In genomic region chr4:185457136-185457535, GRCh38 we compare ENCODE assay signal across 23 cellular contexts. TPM values are rescaled to one million over a fixed set of nuclear protein-coding genes. Genes with fewer than 3 reads are reported as not detected.
A peak's percentile ranks its signal among the peaks of the same experiment; 100 is the strongest.
DNase-seq lines count a peak whose midpoint lies in the region; ATAC-seq, FAIRE-seq and TF ChIP-seq lines count a peak whose summit lies in the region.
"Had no signal": no experiment of that assay in that cellular context is flagged by ENCODE, and none has a peak within 500 bp of the region (broad histone marks: within the 10 kb centered on the region; RNA-seq: fewer than 3 reads in every experiment).

No MANE protein-coding gene starts in this region.

- H3K9me2 ChIP-seq in GM23338 (ENCODE audit: insufficient read depth), result no peaks in the 10 kb centered on the region

- no peaks in the 10 kb centered on the region for H4K20me1 ChIP-seq in GM23338 (replicated peaks; ENCODE audit: insufficient read depth)
- H4K20me1 ChIP-seq in HepG2 (ENCODE audit: insufficient read depth, low read length), result no peaks in the 10 kb centered on the region

- H3K27ac ChIP-seq in GM23338 (ENCODE audit: low read depth) (no peak overlapping the region), HepG2 (ENCODE audit: extremely low read length, insufficient read depth, low read length) (no peak overlapping the region)
- H3K27ac ChIP-seq: coronary artery, epithelial cell of prostate, spleen, suprapubic skin, vagina had no signal

- H3K27me3 ChIP-seq in GM23338 (ENCODE audit: insufficient read depth), result no peaks in the 10 kb centered on the region
- peaks cover 0 to 13% of the 10 kb centered on the region in 2 experiments; a peak in 1 of 5 replicates for H3K27me3 ChIP-seq in HepG2 (ENCODE audit: control insufficient read depth in 1 of 2, insufficient read depth in 2 of 2, low read length in 2 of 2)
- H3K27me3 ChIP-seq: BE2C, suprapubic skin, vagina had no signal

- 0% methylated on average over 3 of the region's 3 CpGs for WGBS in HepG2 (ENCODE audit: low lambda C conversion rate)

- no peak overlapping the region for H2AFZ ChIP-seq in GM23338
- no peak overlapping the region for H2AFZ ChIP-seq in HepG2 (ENCODE audit: low read length)

- H3K4me3 ChIP-seq in GM23338 (no peak overlapping the region), HepG2 (replicated peaks in 1 of 3; ENCODE audit: insufficient read depth in 1 of 3, low read depth in 2 of 3, low read length in 3 of 3) (no peak overlapping the region)
- H3K4me3 ChIP-seq: coronary artery, spleen, suprapubic skin, vagina had no signal

- no peaks in the 10 kb centered on the region for H3K79me2 ChIP-seq in GM23338 (replicated peaks; ENCODE audit: insufficient read depth)
- H3K79me2 ChIP-seq in HepG2 (ENCODE audit: insufficient read depth, low read length), result no peaks in the 10 kb centered on the region

- TF ChIP-seq CTCF in GM23338 (conservative IDR thresholded peaks at IDR 0.05; ENCODE audit: low read depth in 2 of 2) (no peak), HepG2 (CRISPR knock-in tag; IDR thresholded peaks at IDR 0.05) (no peak), Calu3 (IDR thresholded peaks at IDR 0.05; ENCODE audit: unreplicated experiment) (no peak)

- no peaks in the 10 kb centered on the region for H3K9me3 Mint-ChIP-seq in GM23338
- H3K9me3 Mint-ChIP-seq in Calu3 (ENCODE audit: low read depth, unreplicated experiment), result no peaks in the 10 kb centered on the region
- no peaks in the 10 kb centered on the region for H3K9me3 Mint-ChIP-seq in activated T-helper 17 cell treated with anti-CD3 and anti-CD28 coated beads, Interleukin-2, amount 50 U/mL, for 72 hours
- H3K9me3 Mint-ChIP-seq: activated B cell treated with CpG ODN at 0.5 μM for 24 hours; activated naive CD4-positive, alpha-beta T cell treated with anti-CD3 and anti-CD28 coated beads, Interleukin-2, amount 50 U/mL, for 72 hours; activated T-cell treated with anti-CD3 and anti-CD28 coated beads, Interleukin-2, amount 50 U/mL, for 72 hours; T-cell had no signal

- FAIRE-seq in HepG2 (lab: Jason Lieb, UNC), result no peak

- TF ChIP-seq RAD21 in HepG2 (CRISPR knock-in tag; IDR thresholded peaks at IDR 0.05), result no peak

- intact Hi-C loops in HepG2 (cut with micrococcal nuclease; ENCODE audit: unreplicated experiment) (no loop called here), Calu3 (cut with micrococcal nuclease; ENCODE audit: unreplicated experiment) (no loop called here)

- no peaks in the 10 kb centered on the region for H3F3A ChIP-seq in GM23338 (replicated peaks; ENCODE audit: low read depth)

- H3K9me3 ChIP-seq in HepG2 (ENCODE audit: low read length), result no peaks in the 10 kb centered on the region
- H3K9me3 ChIP-seq: BE2C, spleen, suprapubic skin, vagina had no signal

- CTCF ChIA-PET in HepG2 (lab: Yijun Ruan, JAX; ENCODE audit: low intra/inter-chr PET ratio, low total read pairs), result no interaction called here
- CTCF ChIA-PET in Calu3 (lab: Charles Lee), result no interaction called here

- no peaks in the 10 kb centered on the region for H3K36me3 Mint-ChIP-seq in GM23338 (ENCODE audit: low read depth)
- H3K36me3 Mint-ChIP-seq in Calu3 (ENCODE audit: insufficient read depth, unreplicated experiment), result no peaks in the 10 kb centered on the region
- no peaks in the 10 kb centered on the region for H3K36me3 Mint-ChIP-seq in activated T-helper 17 cell treated with anti-CD3 and anti-CD28 coated beads, Interleukin-2, amount 50 U/mL, for 72 hours (ENCODE audit: low read depth)
- H3K36me3 Mint-ChIP-seq: activated naive CD4-positive, alpha-beta T cell treated with anti-CD3 and anti-CD28 coated beads, Interleukin-2, amount 50 U/mL, for 72 hours; T-cell had no signal

- in situ Hi-C loops in HepG2 (cut with HindIII; ENCODE audit: extremely low pct_ligation_motif_present, low pct_unique_long_range_greater_than_20kb), result loop anchor here (25.0 kb wide), 1 partner anchor 580 kb away; no protein-coding TSS in a partner anchor

- TF ChIP-seq POLR2A in HepG2 (IDR thresholded peaks at IDR 0.05; ENCODE audit: insufficient read depth in 1 of 2, low read depth in 2 of 2, low read length in 2 of 2), result no peak

- peaks cover 9% of the 10 kb centered on the region for H3K4me1 Mint-ChIP-seq in GM23338
- no peaks in the 10 kb centered on the region for H3K4me1 Mint-ChIP-seq in Calu3 (ENCODE audit: low read depth, unreplicated experiment)
- H3K4me1 Mint-ChIP-seq in activated T-helper 17 cell treated with anti-CD3 and anti-CD28 coated beads, Interleukin-2, amount 50 U/mL, for 72 hours, result no peaks in the 10 kb centered on the region
- H3K4me1 Mint-ChIP-seq: activated B cell treated with CpG ODN at 0.5 μM for 24 hours, T-cell had no signal

- H3K9ac ChIP-seq in HepG2 (ENCODE audit: insufficient read depth, low read depth, low read length), result no peak overlapping the region

- H3K4me3 Mint-ChIP-seq in GM23338 (no peak overlapping the region), Calu3 (ENCODE audit: low read depth, unreplicated experiment) (no peak overlapping the region)
- no peak overlapping the region for H3K4me3 Mint-ChIP-seq in activated T-helper 17 cell treated with anti-CD3 and anti-CD28 coated beads, Interleukin-2, amount 50 U/mL, for 72 hours
- H3K4me3 Mint-ChIP-seq: activated B cell treated with CpG ODN at 0.5 μM for 24 hours; activated CD8-positive, alpha-beta T cell treated with anti-CD3 and anti-CD28 coated beads, Interleukin-2, amount 10 ng/mL, durations not matched to agents 7 days and 5 days; activated T-cell treated with anti-CD3 and anti-CD28 coated beads, Interleukin-2, amount 50 U/mL, for 72 hours; T-cell had no signal

- no peak overlapping the region for H3K27ac Mint-ChIP-seq in GM23338
- H3K27ac Mint-ChIP-seq in Calu3 (ENCODE audit: unreplicated experiment), result no peak overlapping the region
- no peak overlapping the region for H3K27ac Mint-ChIP-seq in activated T-helper 17 cell treated with anti-CD3 and anti-CD28 coated beads, Interleukin-2, amount 50 U/mL, for 72 hours
- H3K27ac Mint-ChIP-seq: activated B cell treated with CpG ODN at 0.5 μM for 24 hours; activated CD8-positive, alpha-beta T cell treated with anti-CD3 and anti-CD28 coated beads, Interleukin-2, amount 10 ng/mL, durations not matched to agents 7 days and 5 days; activated naive CD4-positive, alpha-beta T cell treated with anti-CD3 and anti-CD28 coated beads, Interleukin-2, amount 50 U/mL, for 72 hours; activated T-cell treated with anti-CD3 and anti-CD28 coated beads, Interleukin-2, amount 50 U/mL, for 72 hours; T-cell had no signal

- H3K27me3 Mint-ChIP-seq in GM23338 (ENCODE audit: insufficient read depth, low read depth, poor library complexity) (no peaks in the 10 kb centered on the region), Calu3 (ENCODE audit: unreplicated experiment) (no peaks in the 10 kb centered on the region)
- peaks cover 9% of the 10 kb centered on the region for H3K27me3 Mint-ChIP-seq in activated T-helper 17 cell treated with anti-CD3 and anti-CD28 coated beads, Interleukin-2, amount 50 U/mL, for 72 hours

- H3K4me1 ChIP-seq in GM23338 (ENCODE audit: insufficient read depth), result peaks cover 6% of the 10 kb centered on the region
- peaks cover 10% of the 10 kb centered on the region for H3K4me1 ChIP-seq in HepG2 (ENCODE audit: insufficient read depth, low read length)
- H3K4me1 ChIP-seq: BE2C, spleen, suprapubic skin, vagina had no signal

- POLR2A ChIA-PET in HepG2 (lab: Yijun Ruan, JAX), result no interaction called here

- TF ChIP-seq EP300 in HepG2 (IDR thresholded peaks at IDR 0.05; ENCODE audit: low read depth in 2 of 2, low read length in 2 of 2), result no peak
- TF ChIP-seq EP300 in HepG2 (CRISPR knock-in tag; IDR thresholded peaks at IDR 0.05; ENCODE audit: borderline replicate concordance), result no peak

- peak; percentile 96 for ATAC-seq in GM23338
- ATAC-seq in HepG2, result peak; percentile 69
- ATAC-seq in activated T-helper 17 cell treated with anti-CD3 and anti-CD28 coated beads, Interleukin-2, amount 50 U/mL, for 72 hours (replicated peaks), result no peak
- ATAC-seq: activated CD8-positive, alpha-beta T cell treated with anti-CD3 and anti-CD28 coated beads, Interleukin-2, amount 10 ng/mL, durations not matched to agents 7 days and 5 days; activated naive CD4-positive, alpha-beta T cell treated with anti-CD3 and anti-CD28 coated beads, Interleukin-2, amount 50 U/mL, for 72 hours; activated T-cell treated with anti-CD3 and anti-CD28 coated beads, Interleukin-2, amount 50 U/mL, for 72 hours; T-cell had no signal

- no peak overlapping the region for H3K4me2 ChIP-seq in GM23338
- no peak overlapping the region for H3K4me2 ChIP-seq in HepG2 (ENCODE audit: low read depth, low read length)

- peak; percentile 73 for DNase-seq in GM23338 (ENCODE audit: low spot score)
- peak; percentile 13 for DNase-seq in LHCN-M2 (ENCODE audit: low read depth)
- DNase-seq in SW480 (ENCODE audit: low spot score), result peak; percentile 9
- no peak for DNase-seq in HepG2 (ENCODE audit: low spot score)
- DNase-seq in Calu3, result no peak
- no peak for DNase-seq in A172 (ENCODE audit: low spot score)
- DNase-seq: activated B cell treated with CpG ODN at 0.5 μM for 24 hours; activated CD8-positive, alpha-beta T cell treated with anti-CD3 and anti-CD28 coated beads, Interleukin-2, amount 10 ng/mL, durations not matched to agents 7 days and 5 days; activated T-cell treated with anti-CD3 and anti-CD28 coated beads, Interleukin-2, amount 50 U/mL, for 72 hours; BE2C; foreskin melanocyte; IMR-90; midbrain; NCI-H2081 treated with DMSO at 0.1 percent for 48 hours; spleen; stimulated activated CD8-positive, alpha-beta memory T cell treated with anti-CD3 and anti-CD28 coated beads, Interleukin-4, amount 100 ng/mL, for 48 hours; T-cell had no signal

- BruUV-seq in HepG2 (replicated peaks; lab: Mats Ljungman, UMichigan) (no TSS peak), Calu3 (replicated peaks; lab: Mats Ljungman, UMichigan) (no TSS peak)

- no peaks in the 10 kb centered on the region for H3K36me3 ChIP-seq in GM23338 (ENCODE audit: insufficient read depth)
- H3K36me3 ChIP-seq in HepG2 (replicated peaks in 1 of 2; ENCODE audit: control insufficient read depth in 1 of 2, insufficient read depth in 2 of 2, low read length in 2 of 2), result no peaks in the 10 kb centered on the region
- H3K36me3 ChIP-seq: BE2C, spleen, suprapubic skin, vagina had no signal

RNA-seq across cellular contexts. Expression of gene CCDC110, which starts 14.4 kb away (rescaled TPM):
- total RNA-seq in GM23338 (2014; rRNA removed; shearing (Covaris generic)), result 0.97 and 5.4 TPM in 2 replicates
- 3.9 and 6.7 TPM in 2 replicates for polyA plus RNA-seq in GM23338 (2016; fragmentation: Nextera tagmentation; extraction: Ambion mirVana)
- 2.7 and 4.4 TPM in 2 replicates for total RNA-seq in LHCN-M2 (2014; rRNA removed)
- polyA plus RNA-seq in LHCN-M2 (2012), result 0.44 TPM
- total RNA-seq in HepG2 (2016; rRNA removed; fragmentation: Illumina TruSeq; extraction: Trizol), result not detected in 2 replicates
- total RNA-seq in HepG2 (2016; cell fraction: cytosol; rRNA removed; fragmentation: Illumina TruSeq; extraction: Trizol; ENCODE audit: low read depth), result not detected in 2 replicates
- total RNA-seq in HepG2 (2016; cell fraction: insoluble cytoplasmic fraction; rRNA removed; fragmentation: Illumina TruSeq; extraction: Trizol), result not detected in 2 replicates
- not detected in 2 replicates for total RNA-seq in HepG2 (2016; cell fraction: membrane; rRNA removed; fragmentation: Illumina TruSeq; extraction: Trizol)
- total RNA-seq in HepG2 (2016; cell fraction: nucleus; rRNA removed; fragmentation: Illumina TruSeq; extraction: Trizol), result not detected in 2 replicates
- polyA plus RNA-seq in HepG2 (2011; rRNA removed), result not detected in 2 replicates
- polyA plus RNA-seq in HepG2 (2011; cell fraction: cytosol; rRNA removed), result 0.06 TPM in 1 of 2 replicates, not detected in the other
- not detected in 2 replicates for polyA plus RNA-seq in HepG2 (2011; cell fraction: nucleus; rRNA removed)
- 0.16 and 0.35 TPM in 2 replicates for polyA plus RNA-seq in HepG2 (2012)
- not detected in 2 replicates for polyA plus RNA-seq in HepG2 (2016; cell fraction: cytosol; fragmentation: Illumina TruSeq; extraction: Trizol; ENCODE audit: low read depth)
- not detected in 2 replicates for polyA plus RNA-seq in HepG2 (2016; cell fraction: insoluble cytoplasmic fraction; fragmentation: Illumina TruSeq; extraction: Trizol; ENCODE audit: low read depth)
- not detected in 2 replicates for polyA plus RNA-seq in HepG2 (2016; cell fraction: membrane; fragmentation: Illumina TruSeq; extraction: Trizol; ENCODE audit: low read depth)
- not detected in 2 replicates for polyA plus RNA-seq in HepG2 (2016; cell fraction: nucleus; fragmentation: Illumina TruSeq; extraction: Trizol; ENCODE audit: insufficient read depth, low read depth)
- not detected in 2 replicates for polyA minus RNA-seq in HepG2 (2011; rRNA and poly(A)+ RNA removed; ENCODE audit: low replicate concordance)
- not detected in 2 replicates for polyA minus RNA-seq in HepG2 (2011; cell fraction: cytosol; rRNA and poly(A)+ RNA removed)
- not detected in 2 replicates for polyA minus RNA-seq in HepG2 (2011; cell fraction: nucleus; rRNA and poly(A)+ RNA removed)
- not detected in 2 replicates for total RNA-seq in Calu3 (2022)
- total RNA-seq in activated T-helper 17 cell treated with anti-CD3 and anti-CD28 coated beads, Interleukin-2, amount 50 U/mL, for 72 hours, result 1 to 10 TPM in 1 of 2 donors, under 1 TPM in 1; 0.09 to 1.2 TPM
- total RNA-seq in A172 (2014; rRNA removed; shearing (Covaris generic)), result 2.3 and 5.3 TPM in 2 replicates
- total RNA-seq: activated CD8-positive, alpha-beta T cell treated with anti-CD3 and anti-CD28 coated beads, Interleukin-2, amount 10 ng/mL, durations not matched to agents 7 days and 5 days had no signal

RNA-seq across cellular contexts. Expression of gene UFSP2, which starts 31.4 kb away (rescaled TPM):
- total RNA-seq in GM23338 (2014; rRNA removed; shearing (Covaris generic)), result 29.0 and 30.7 TPM in 2 replicates
- 53.0 and 55.9 TPM in 2 replicates for polyA plus RNA-seq in GM23338 (2016; fragmentation: Nextera tagmentation; extraction: Ambion mirVana)
- 39.2 and 42.8 TPM in 2 replicates for total RNA-seq in LHCN-M2 (2014; rRNA removed)
- 24.1 TPM for polyA plus RNA-seq in LHCN-M2 (2012)
- total RNA-seq in HepG2 (2016; rRNA removed; fragmentation: Illumina TruSeq; extraction: Trizol), result 32.3 and 44.8 TPM in 2 replicates
- total RNA-seq in HepG2 (2016; cell fraction: cytosol; rRNA removed; fragmentation: Illumina TruSeq; extraction: Trizol; ENCODE audit: low read depth), result 27.5 and 31.7 TPM in 2 replicates
- 30.0 and 43.9 TPM in 2 replicates for total RNA-seq in HepG2 (2016; cell fraction: insoluble cytoplasmic fraction; rRNA removed; fragmentation: Illumina TruSeq; extraction: Trizol)
- total RNA-seq in HepG2 (2016; cell fraction: membrane; rRNA removed; fragmentation: Illumina TruSeq; extraction: Trizol), result 30.6 and 35.7 TPM in 2 replicates
- total RNA-seq in HepG2 (2016; cell fraction: nucleus; rRNA removed; fragmentation: Illumina TruSeq; extraction: Trizol), result 14.9 and 25.5 TPM in 2 replicates
- polyA plus RNA-seq in HepG2 (2011; rRNA removed), result 17.1 and 24.1 TPM in 2 replicates
- polyA plus RNA-seq in HepG2 (2011; cell fraction: cytosol; rRNA removed), result 15.3 and 19.2 TPM in 2 replicates
- polyA plus RNA-seq in HepG2 (2011; cell fraction: nucleus; rRNA removed), result 5.7 and 6.9 TPM in 2 replicates
- 18.2 and 23.6 TPM in 2 replicates for polyA plus RNA-seq in HepG2 (2012)
- polyA plus RNA-seq in HepG2 (2016; cell fraction: cytosol; fragmentation: Illumina TruSeq; extraction: Trizol; ENCODE audit: low read depth), result 20.6 and 23.2 TPM in 2 replicates
- 35.4 and 37.7 TPM in 2 replicates for polyA plus RNA-seq in HepG2 (2016; cell fraction: insoluble cytoplasmic fraction; fragmentation: Illumina TruSeq; extraction: Trizol; ENCODE audit: low read depth)
- 20.5 and 25.1 TPM in 2 replicates for polyA plus RNA-seq in HepG2 (2016; cell fraction: membrane; fragmentation: Illumina TruSeq; extraction: Trizol; ENCODE audit: low read depth)
- 13.0 and 15.3 TPM in 2 replicates for polyA plus RNA-seq in HepG2 (2016; cell fraction: nucleus; fragmentation: Illumina TruSeq; extraction: Trizol; ENCODE audit: insufficient read depth, low read depth)
- polyA minus RNA-seq in HepG2 (2011; rRNA and poly(A)+ RNA removed; ENCODE audit: low replicate concordance), result 21.8 and 22.1 TPM in 2 replicates
- polyA minus RNA-seq in HepG2 (2011; cell fraction: cytosol; rRNA and poly(A)+ RNA removed), result 16.2 and 26.8 TPM in 2 replicates
- 19.4 and 35.4 TPM in 2 replicates for polyA minus RNA-seq in HepG2 (2011; cell fraction: nucleus; rRNA and poly(A)+ RNA removed)
- total RNA-seq in Calu3 (2022), result 11.8 and 14.8 TPM in 2 replicates
- 10 to 100 TPM; 23.5 to 32.9 TPM for total RNA-seq in activated T-helper 17 cell treated with anti-CD3 and anti-CD28 coated beads, Interleukin-2, amount 50 U/mL, for 72 hours
- 46.8 and 52.6 TPM in 2 replicates for total RNA-seq in A172 (2014; rRNA removed; shearing (Covaris generic))

Comparison
In these comparisons a context has a peak if more than half of its experiments do, and no peak if none do; other contexts are left out.
1. DNase-seq: peak in GM23338 (single experiment), LHCN-M2 (single experiment) and SW480 (single experiment); none in HepG2 (single experiment), Calu3 (single experiment) and A172 (single experiment).